Comparison of ENCODE assay signal across 23 cellular contexts in the genomic region with DNA sequence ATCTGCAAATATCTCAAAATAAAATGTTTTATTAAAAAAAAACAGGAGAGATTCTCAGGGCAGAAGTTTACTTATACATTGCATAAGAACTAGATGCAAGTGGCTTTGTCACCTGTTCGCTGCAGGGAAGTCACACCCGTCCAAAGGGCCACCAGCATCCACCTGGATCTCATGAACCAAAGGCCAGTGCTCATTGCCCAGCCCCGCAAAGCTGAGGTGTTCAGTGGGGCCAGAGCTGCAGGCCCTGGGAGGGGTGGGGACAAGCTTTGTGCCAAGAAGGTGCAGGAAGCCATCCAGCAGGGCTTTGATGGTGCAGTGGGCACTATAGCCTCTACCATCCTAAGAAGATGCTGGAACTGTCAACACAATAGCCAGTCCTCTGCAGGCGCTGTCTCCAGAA. TPM values are rescaled to one million over a fixed set of nuclear protein-coding genes. Genes with fewer than 3 reads are reported as not detected.
"Had no signal": no experiment of that assay in that cellular context is flagged by ENCODE, and none has a peak within 500 bp of the region (broad histone marks: within the 10 kb centered on the region; RNA-seq: fewer than 3 reads in every experiment).

No MANE protein-coding gene starts in this region.

- H3K27ac ChIP-seq: parathyroid adenoma, right lobe of liver, testis, tibial artery had no signal

- DNase-seq: cerebellar nuclear complex; effector memory CD4-positive, alpha-beta T cell; foreskin melanocyte; glutamatergic neuron; hypothalamus; immature natural killer cell; islet precursor cell; natural killer cell; right lobe of liver; stimulated activated CD4-positive, alpha-beta T cell treated with anti-CD3 and anti-CD28 coated beads, Interleukin-2, amount 100 ng/mL, for 24 hours; stimulated activated CD4-positive, alpha-beta T cell treated with anti-CD3 and anti-CD28 coated beads, Interleukin-4, amount 100 ng/mL, for 24 hours; stimulated activated naive CD4-positive, alpha-beta T cell treated with Interleukin-2 at 50 U/mL for 16 hours; stomach; testis; tibial artery had no signal

- H3K4me1 ChIP-seq: right lobe of liver had no signal

- H3K36me3 ChIP-seq: esophagus muscularis mucosa, right lobe of liver, stomach, tibial artery had no signal

- ATAC-seq: left lobe of liver; natural killer cell; right lobe of liver; stimulated activated effector memory CD8-positive, alpha-beta T cell treated with anti-CD3 and anti-CD28 coated beads, Interleukin-12 subunit alpha, Interleukin-12 subunit beta, amount 100 ng/mL, for 72 hours had no signal

- H3K27me3 ChIP-seq: esophagus muscularis mucosa, right lobe of liver, stomach, testis, tibial artery had no signal

- H3K4me3 ChIP-seq: esophagus muscularis mucosa, lung, right lobe of liver, smooth muscle cell, stomach, testis, tibial artery had no signal

- H3K9me3 ChIP-seq: esophagus muscularis mucosa, right lobe of liver, stomach, testis, tibial artery had no signal

RNA-seq across cellular contexts. Expression of a gene that starts 15.6 kb away (rescaled TPM):
- total RNA-seq: osteoblast, progenitor cell of endocrine pancreas, smooth muscle cell had no signal
- polyA plus RNA-seq: smooth muscle cell had no signal
